In the genomic region with DNA sequence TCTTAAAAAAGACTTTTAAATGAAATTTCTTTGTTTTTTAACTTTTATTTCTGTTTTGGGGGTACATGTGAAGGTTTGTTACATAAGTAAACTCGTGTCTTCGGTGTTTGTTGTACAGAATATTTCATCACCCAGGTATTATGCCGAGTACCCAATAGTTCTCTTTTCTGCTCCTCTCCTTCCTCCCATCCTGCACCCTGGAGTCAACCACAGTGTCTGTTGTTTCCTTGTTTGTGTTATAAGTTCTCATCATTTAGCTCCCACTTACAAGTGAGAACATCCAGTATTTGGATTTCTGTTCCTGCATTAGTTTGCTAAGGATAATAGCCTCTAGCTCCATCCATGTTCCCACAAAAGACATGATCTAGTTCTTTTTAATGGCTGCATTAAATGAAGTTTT, we compare ENCODE assay signal across 12 cellular contexts. TPM values are rescaled to one million over a fixed set of nuclear protein-coding genes. Genes with fewer than 3 reads are reported as not detected.
DNase-seq lines count a peak whose midpoint lies in the region; ATAC-seq and TF ChIP-seq lines count a peak whose summit lies in the region.
"Had no signal": no experiment of that assay in that cellular context is flagged by ENCODE, and none has a peak within 500 bp of the region (broad histone marks: within the 10 kb centered on the region; RNA-seq: fewer than 3 reads in every experiment).

No MANE protein-coding gene starts in this region.

- H4K20me1 ChIP-seq in DOHH2 (ENCODE audit: control insufficient read depth, insufficient read depth, low read depth, low read length): peaks cover 11% of the 10 kb centered on the region

- in situ Hi-C loops in HAP-1 (cut with MboI; ENCODE audit: low sequenced_read_pairs): no loop called here

- peaks cover 32% of the 10 kb centered on the region for H3K79me2 ChIP-seq in DOHH2 (ENCODE audit: control insufficient read depth, low read length)

- H3K27ac Mint-ChIP-seq in CD4-positive, CD25-positive, alpha-beta regulatory T cell: peak overlapping the region; percentile 55 to 73 (median 65)
- H3K27ac Mint-ChIP-seq in activated T-helper 1 cell treated with anti-CD3 and anti-CD28 coated beads, Interleukin-12 subunit alpha, Interleukin-12 subunit beta, Interleukin-2, Interleukin-4 antibody, amounts not matched to agents 30 ng/mL and 10 ng/mL and 1 ng/mL, durations not matched to agents 14 hours and 24 hours and 36 hours: no peak overlapping the region
- H3K27ac Mint-ChIP-seq in mesothelial cell of epicardium: peak overlapping the region; percentile 96

- peak overlapping the region; percentile 26 for H3K4me3 ChIP-seq in CD4-positive, CD25-positive, alpha-beta regulatory T cell (ENCODE audit: low read depth, low read length)
- H3K4me3 ChIP-seq in DOHH2 (ENCODE audit: low read length) (no peak overlapping the region), HAP-1 (no peak overlapping the region)

- peaks cover 16 to 41% (median 28%) of the 10 kb centered on the region in 4 donors for H3K4me1 Mint-ChIP-seq in CD4-positive, CD25-positive, alpha-beta regulatory T cell
- H3K4me1 Mint-ChIP-seq in activated T-helper 1 cell treated with anti-CD3 and anti-CD28 coated beads, Interleukin-12 subunit alpha, Interleukin-12 subunit beta, Interleukin-2, Interleukin-4 antibody, amounts not matched to agents 30 ng/mL and 10 ng/mL and 1 ng/mL, durations not matched to agents 14 hours and 24 hours and 36 hours (ENCODE audit: low read depth): peaks cover 47% of the 10 kb centered on the region
- peaks cover 55% of the 10 kb centered on the region for H3K4me1 Mint-ChIP-seq in mesothelial cell of epicardium

- no peaks in the 10 kb centered on the region for H3K9me3 ChIP-seq in CD4-positive, CD25-positive, alpha-beta regulatory T cell (ENCODE audit: control insufficient read depth in 2 of 2, low read length in 2 of 2)
- H3K9me3 ChIP-seq in DOHH2 (ENCODE audit: control insufficient read depth, insufficient read depth, low read length) (no peaks in the 10 kb centered on the region), HAP-1 (no peaks in the 10 kb centered on the region)

- H3K27me3 ChIP-seq in CD4-positive, CD25-positive, alpha-beta regulatory T cell (ENCODE audit: control insufficient read depth, insufficient read depth, low read length): no peaks in the 10 kb centered on the region
- H3K27me3 ChIP-seq in DOHH2 (ENCODE audit: control insufficient read depth, low read length): peaks cover 25% of the 10 kb centered on the region; the same call in 1 of the 2 replicates
- no peaks in the 10 kb centered on the region for H3K27me3 ChIP-seq in HAP-1 (ENCODE audit: low read depth)

- H3K36me3 ChIP-seq in CD4-positive, CD25-positive, alpha-beta regulatory T cell (ENCODE audit: control insufficient read depth, insufficient read depth, low read length): no peaks in the 10 kb centered on the region
- H3K36me3 ChIP-seq in DOHH2 (ENCODE audit: control insufficient read depth, low read length) (peaks cover 31% of the 10 kb centered on the region), HAP-1 (replicated peaks) (peaks cover 34% of the 10 kb centered on the region)

- H3K4me2 ChIP-seq in DOHH2 (ENCODE audit: low read length): peak overlapping the region; percentile 98; the same call in 1 of the 2 replicates

- H3K9me3 Mint-ChIP-seq in CD4-positive, CD25-positive, alpha-beta regulatory T cell: peaks cover 0 to 4% (median 0%) of the 10 kb centered on the region in 7 donors
- H3K9me3 Mint-ChIP-seq in activated T-helper 1 cell treated with anti-CD3 and anti-CD28 coated beads, Interleukin-12 subunit alpha, Interleukin-12 subunit beta, Interleukin-2, Interleukin-4 antibody, amounts not matched to agents 30 ng/mL and 10 ng/mL and 1 ng/mL, durations not matched to agents 14 hours and 24 hours and 36 hours: peaks cover 5% of the 10 kb centered on the region
- no peaks in the 10 kb centered on the region for H3K9me3 Mint-ChIP-seq in mesothelial cell of epicardium

- no peak for ATAC-seq in CD4-positive, CD25-positive, alpha-beta regulatory T cell (ENCODE audit: low read depth in 2 of 2)
- ATAC-seq in HG03571 (IDR thresholded peaks at IDR 0.05; ENCODE audit: unreplicated experiment): no peak
- no peak for ATAC-seq in GM19023 (IDR thresholded peaks at IDR 0.05; ENCODE audit: unreplicated experiment)

- intact Hi-C loops in activated T-helper 1 cell treated with anti-CD3 and anti-CD28 coated beads, Interleukin-12 subunit alpha, Interleukin-12 subunit beta, Interleukin-2, Interleukin-4 antibody, amounts not matched to agents 30 ng/mL and 10 ng/mL and 1 ng/mL, durations not matched to agents 14 hours and 24 hours and 36 hours (cut with micrococcal nuclease): loop anchor here (10.0 kb wide), 1 partner anchor 227 kb away; a partner anchor contains a TSS

- H3K9me2 ChIP-seq in DOHH2 (replicated peaks; ENCODE audit: control insufficient read depth, low read length): no peaks in the 10 kb centered on the region

- no peak for DNase-seq in CD4-positive, CD25-positive, alpha-beta regulatory T cell
- DNase-seq in activated T-helper 1 cell treated with anti-CD3 and anti-CD28 coated beads, Interleukin-12 subunit alpha, Interleukin-12 subunit beta, Interleukin-2, Interleukin-4 antibody, amounts not matched to agents 30 ng/mL and 10 ng/mL and 1 ng/mL, durations not matched to agents 14 hours and 24 hours and 36 hours (ENCODE audit: low spot score): no peak
- DNase-seq in mesothelial cell of epicardium (ENCODE audit: low spot score in 2 of 2, unreplicated experiment in 2 of 2): no peak
- DNase-seq in HAP-1 (ENCODE audit: low spot score in 2 of 2): no peak
- DNase-seq in kidney tubule cell (ENCODE audit: low spot score): no peak

- peak overlapping the region; percentile 48 to 86 (median 76) for H3K4me3 Mint-ChIP-seq in CD4-positive, CD25-positive, alpha-beta regulatory T cell
- peak overlapping the region; percentile 81 for H3K4me3 Mint-ChIP-seq in activated T-helper 1 cell treated with anti-CD3 and anti-CD28 coated beads, Interleukin-12 subunit alpha, Interleukin-12 subunit beta, Interleukin-2, Interleukin-4 antibody, amounts not matched to agents 30 ng/mL and 10 ng/mL and 1 ng/mL, durations not matched to agents 14 hours and 24 hours and 36 hours
- H3K4me3 Mint-ChIP-seq in mesothelial cell of epicardium: peak overlapping the region; percentile 51

- peaks cover 28% of the 10 kb centered on the region for H3F3A ChIP-seq in DOHH2 (ENCODE audit: control insufficient read depth, insufficient read depth)

- peaks cover 6% of the 10 kb centered on the region for H3K36me3 Mint-ChIP-seq in CD4-positive, CD25-positive, alpha-beta regulatory T cell
- H3K36me3 Mint-ChIP-seq in activated T-helper 1 cell treated with anti-CD3 and anti-CD28 coated beads, Interleukin-12 subunit alpha, Interleukin-12 subunit beta, Interleukin-2, Interleukin-4 antibody, amounts not matched to agents 30 ng/mL and 10 ng/mL and 1 ng/mL, durations not matched to agents 14 hours and 24 hours and 36 hours (ENCODE audit: low read depth): peaks cover 19% of the 10 kb centered on the region
- peaks cover 19% of the 10 kb centered on the region for H3K36me3 Mint-ChIP-seq in mesothelial cell of epicardium

- H3K27ac ChIP-seq in CD4-positive, CD25-positive, alpha-beta regulatory T cell (ENCODE audit: insufficient read depth, low read length, poor library complexity, severe bottlenecking): no peak overlapping the region
- H3K27ac ChIP-seq in DOHH2 (ENCODE audit: low read depth, low read length): no peak overlapping the region

- TF ChIP-seq CTCF in DOHH2 (IDR thresholded peaks at IDR 0.05; ENCODE audit: low read depth, low read length, poor library complexity, severe bottlenecking) (no peak), mesothelial cell of epicardium (IDR thresholded peaks at IDR 0.05; ENCODE audit: unreplicated experiment) (no peak)

- H3K27me3 Mint-ChIP-seq in CD4-positive, CD25-positive, alpha-beta regulatory T cell: peaks cover 42% of the 10 kb centered on the region
- H3K27me3 Mint-ChIP-seq in activated T-helper 1 cell treated with anti-CD3 and anti-CD28 coated beads, Interleukin-12 subunit alpha, Interleukin-12 subunit beta, Interleukin-2, Interleukin-4 antibody, amounts not matched to agents 30 ng/mL and 10 ng/mL and 1 ng/mL, durations not matched to agents 14 hours and 24 hours and 36 hours (ENCODE audit: insufficient read depth): peaks cover 18% of the 10 kb centered on the region
- peaks cover 5% of the 10 kb centered on the region for H3K27me3 Mint-ChIP-seq in mesothelial cell of epicardium (ENCODE audit: low read depth)

- H3K4me1 ChIP-seq in CD4-positive, CD25-positive, alpha-beta regulatory T cell (ENCODE audit: control insufficient read depth, insufficient read depth, low read length, poor library complexity, severe bottlenecking): peaks cover 14% of the 10 kb centered on the region
- H3K4me1 ChIP-seq in DOHH2 (ENCODE audit: control insufficient read depth, low read length) (peaks cover 46% of the 10 kb centered on the region), HAP-1 (peaks cover 23% of the 10 kb centered on the region)

RNA-seq across cellular contexts. Expression of a gene that starts 1.6 kb away (rescaled TPM):
- 55.7 TPM for total RNA-seq in CD4-positive, CD25-positive, alpha-beta regulatory T cell
- polyA plus RNA-seq in CD4-positive, CD25-positive, alpha-beta regulatory T cell: 100 to 1,000 TPM; 180 to 231 (median 219) TPM
- total RNA-seq in activated T-helper 1 cell treated with anti-CD3 and anti-CD28 coated beads, Interleukin-12 subunit alpha, Interleukin-12 subunit beta, Interleukin-2, Interleukin-4 antibody, amounts not matched to agents 30 ng/mL and 10 ng/mL and 1 ng/mL, durations not matched to agents 14 hours and 24 hours and 36 hours: 278 and 289 TPM in 2 replicates
- 875 to 906 TPM (median 905 TPM) in 3 replicates for total RNA-seq in mesothelial cell of epicardium

RNA-seq across cellular contexts. Expression of a gene that starts 24.7 kb away (rescaled TPM):
- total RNA-seq in CD4-positive, CD25-positive, alpha-beta regulatory T cell: 204 TPM
- polyA plus RNA-seq in CD4-positive, CD25-positive, alpha-beta regulatory T cell: 100 to 1,000 TPM; 101 to 128 (median 113) TPM
- total RNA-seq in activated T-helper 1 cell treated with anti-CD3 and anti-CD28 coated beads, Interleukin-12 subunit alpha, Interleukin-12 subunit beta, Interleukin-2, Interleukin-4 antibody, amounts not matched to agents 30 ng/mL and 10 ng/mL and 1 ng/mL, durations not matched to agents 14 hours and 24 hours and 36 hours: 289 and 303 TPM in 2 replicates
- 179 to 187 TPM (median 180 TPM) in 3 replicates for total RNA-seq in mesothelial cell of epicardium

RNA-seq across cellular contexts. Expression of a gene that starts 47.7 kb away (rescaled TPM):
- 1.9 TPM for total RNA-seq in CD4-positive, CD25-positive, alpha-beta regulatory T cell
- polyA plus RNA-seq in CD4-positive, CD25-positive, alpha-beta regulatory T cell: 1 to 10 TPM; 1.2 to 3.7 (median 2.6) TPM
- total RNA-seq in activated T-helper 1 cell treated with anti-CD3 and anti-CD28 coated beads, Interleukin-12 subunit alpha, Interleukin-12 subunit beta, Interleukin-2, Interleukin-4 antibody, amounts not matched to agents 30 ng/mL and 10 ng/mL and 1 ng/mL, durations not matched to agents 14 hours and 24 hours and 36 hours: 18.5 and 19.9 TPM in 2 replicates
- 5.0 to 6.2 TPM (median 5.6 TPM) in 3 replicates for total RNA-seq in mesothelial cell of epicardium

RNA-seq across cellular contexts. Expression of a gene that starts 57.5 kb away (rescaled TPM):
- total RNA-seq in CD4-positive, CD25-positive, alpha-beta regulatory T cell: not detected
- polyA plus RNA-seq in CD4-positive, CD25-positive, alpha-beta regulatory T cell: not detected
- total RNA-seq in activated T-helper 1 cell treated with anti-CD3 and anti-CD28 coated beads, Interleukin-12 subunit alpha, Interleukin-12 subunit beta, Interleukin-2, Interleukin-4 antibody, amounts not matched to agents 30 ng/mL and 10 ng/mL and 1 ng/mL, durations not matched to agents 14 hours and 24 hours and 36 hours: not detected in 2 replicates
- not detected in 3 replicates for total RNA-seq in mesothelial cell of epicardium
- total RNA-seq: dermis microvascular lymphatic vessel endothelial cell; LHCN-M2; skeletal muscle tissue; T-helper 1 cell treated with Interleukin-12 subunit alpha and Interleukin-12 subunit beta and Interleukin-4 antibody, amounts not matched to agents 30 ng/mL and 1 ng/mL, for 36 hours had no signal

RNA-seq across cellular contexts. Expression of a gene that starts 58.8 kb away (rescaled TPM):
- total RNA-seq in CD4-positive, CD25-positive, alpha-beta regulatory T cell: not detected
- not detected for polyA plus RNA-seq in CD4-positive, CD25-positive, alpha-beta regulatory T cell
- total RNA-seq in activated T-helper 1 cell treated with anti-CD3 and anti-CD28 coated beads, Interleukin-12 subunit alpha, Interleukin-12 subunit beta, Interleukin-2, Interleukin-4 antibody, amounts not matched to agents 30 ng/mL and 10 ng/mL and 1 ng/mL, durations not matched to agents 14 hours and 24 hours and 36 hours: not detected in 2 replicates
- not detected in 3 replicates for total RNA-seq in mesothelial cell of epicardium
- total RNA-seq: dermis microvascular lymphatic vessel endothelial cell; LHCN-M2; skeletal muscle tissue; T-helper 1 cell treated with Interleukin-12 subunit alpha and Interleukin-12 subunit beta and Interleukin-4 antibody, amounts not matched to agents 30 ng/mL and 1 ng/mL, for 36 hours had no signal
